Comparison of ENCODE assay signal across 19 cellular contexts in the genomic region with DNA sequence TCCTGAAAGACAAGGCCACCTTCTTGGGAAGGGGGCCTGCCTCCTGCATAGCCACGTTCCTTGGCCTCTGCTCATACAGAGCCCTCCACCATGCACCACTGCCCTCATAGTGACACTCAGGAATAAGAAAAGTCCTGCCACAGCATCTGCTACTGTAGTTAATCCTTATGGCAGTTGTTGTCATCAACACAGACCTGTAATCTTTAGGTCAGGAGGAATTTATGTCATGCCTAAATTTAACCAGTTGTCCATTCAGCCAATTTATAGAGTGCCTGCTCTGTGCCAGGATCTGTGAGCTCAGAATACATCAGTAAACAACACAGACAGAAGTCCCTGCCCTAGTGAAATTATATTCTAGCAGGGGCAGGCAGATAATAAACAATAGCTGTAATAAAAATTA. TPM values are rescaled to one million over a fixed set of nuclear protein-coding genes. Genes with fewer than 3 reads are reported as not detected.
A peak's percentile ranks its signal among the peaks of the same experiment; 100 is the strongest.
DNase-seq lines count a peak whose midpoint lies in the region; ATAC-seq and TF ChIP-seq lines count a peak whose summit lies in the region.
"Had no signal": no experiment of that assay in that cellular context is flagged by ENCODE, and none has a peak within 500 bp of the region (broad histone marks: within the 10 kb centered on the region; RNA-seq: fewer than 3 reads in every experiment).

No MANE protein-coding gene starts in this region.

- 23 to 50% methylated on average over 1 of the region's 1 CpG for WGBS in thyroid gland, 2 donors

- H3K4me3 ChIP-seq in dorsolateral prefrontal cortex (peak overlapping the region in 1 of 59 donors; percentile 1), thyroid gland (replicated peaks in 1 of 3) (no peak overlapping the region)
- H3K4me3 ChIP-seq: Peyer's patch had no signal

- peaks cover 0 to 3% of the 10 kb centered on the region in 2 donors for H3K36me3 ChIP-seq in thyroid gland
- H3K36me3 ChIP-seq: Peyer's patch had no signal

- intact Hi-C loops in dorsolateral prefrontal cortex (cut with DNase I), result no loop called here
- intact Hi-C loops in thyroid gland (cut with DNase I), result no loop called here

- H3K27ac ChIP-seq in dorsolateral prefrontal cortex, result peak overlapping the region; percentile 41 to 100 (median 86)
- H3K27ac ChIP-seq in layer of hippocampus (ENCODE audit: low read depth, low read length), result peak overlapping the region; percentile 79
- H3K27ac ChIP-seq in thyroid gland, result no peak overlapping the region
- H3K27ac ChIP-seq: 22Rv1, Peyer's patch had no signal

- no peaks in the 10 kb centered on the region for H3K9me3 ChIP-seq in thyroid gland
- H3K9me3 ChIP-seq: Peyer's patch had no signal

- DNase-seq in NCI-H1694 treated with DMSO at 0.1 percent for 48 hours (lab: John Stamatoyannopoulos, UW), result peak; percentile 9
- DNase-seq in NCI-H1694 (lab: John Stamatoyannopoulos, UW), result no peak
- DNase-seq in dorsolateral prefrontal cortex, result no peak
- DNase-seq in thyroid gland, result peak; percentile 28 to 30
- no peak for DNase-seq in activated CD4-positive, CD25-positive, alpha-beta regulatory T cell (lab: John Stamatoyannopoulos, UW)
- no peak for DNase-seq in NCI-H774 (lab: John Stamatoyannopoulos, UW)
- DNase-seq: CD4-positive, alpha-beta memory T cell; GF-D8; KBM-7; MV-4-11; NCI-H2029; NCI-H2171; NCI-H446; NCI-H748 treated with DMSO at 0.1 percent for 48 hours; Peyer's patch; SHP77 had no signal

- peak in 1 of 56 donors; percentile 5 for TF ChIP-seq CTCF in dorsolateral prefrontal cortex (IDR thresholded peaks at IDR 0.05 in 54 of 56, conservative IDR thresholded peaks at IDR 0.05 in 2 of 56; ENCODE audit: low read depth in 1 of 56, partially characterized antibody in 56 of 56)
- TF ChIP-seq CTCF in thyroid gland (IDR thresholded peaks at IDR 0.05), result no peak

- H3K4me1 ChIP-seq in thyroid gland, result peaks cover 0 to 7% of the 10 kb centered on the region in 2 donors
- H3K4me1 ChIP-seq: Peyer's patch had no signal

- no peaks in the 10 kb centered on the region for H3K27me3 ChIP-seq in dorsolateral prefrontal cortex
- no peaks in the 10 kb centered on the region for H3K27me3 ChIP-seq in layer of hippocampus (ENCODE audit: control insufficient read depth, insufficient read depth, low read length)
- H3K27me3 ChIP-seq in thyroid gland, result no peaks in the 10 kb centered on the region
- H3K27me3 ChIP-seq: Peyer's patch had no signal

- no peak for ATAC-seq in GM21529 (IDR thresholded peaks at IDR 0.05; ENCODE audit: unreplicated experiment)

- no peak for TF ChIP-seq POLR2A in thyroid gland (IDR thresholded peaks at IDR 0.05)

RNA-seq across cellular contexts. Expression of a gene that starts 44.4 kb away (rescaled TPM):
- total RNA-seq in dorsolateral prefrontal cortex (100 to 1,000 TPM in 1 of 120 experiments, 10 to 100 TPM in 119; 15.1 to 107 (median 29.8) TPM), thyroid gland (10 to 100 TPM in 1 of 4 donors, 1 to 10 TPM in 3; 9.1 to 11.4 (median 9.4) TPM)
- total RNA-seq: CD4-positive, alpha-beta memory T cell had no signal

Comparison
In these comparisons a context has a peak if more than half of its experiments do, and no peak if none do; other contexts are left out.
1. DNase-seq: peak in NCI-H1694 treated with DMSO at 0.1 percent for 48 hours (single experiment) and thyroid gland (2 of 2); none in NCI-H1694 (single experiment), dorsolateral prefrontal cortex (0 of 10), activated CD4-positive, CD25-positive, alpha-beta regulatory T cell (0 of 4) and NCI-H774 (single experiment).
2. H3K27ac ChIP-seq: peak in dorsolateral prefrontal cortex (59 of 59) and layer of hippocampus (single experiment); none in thyroid gland (0 of 3).